ENCODE assay signal across 1 cellular context in genomic region chr7:148962823-148963582, GRCh38.
TF ChIP-seq lines count a peak whose summit lies in the region.

No MANE protein-coding gene starts in this region.

TF ChIP-seq in GM23338, 12 proteins besides CTCF, POLR2A, EP300 and RAD21 (continued from another document):
- TF ChIP-seq ETS1 (IDR thresholded peaks at IDR 0.05) (no peak), JUNB (IDR thresholded peaks at IDR 0.05; ENCODE audit: unreplicated experiment) (no peak)
